Comparison of ENCODE assay signal across 22 cellular contexts in the genomic region with DNA sequence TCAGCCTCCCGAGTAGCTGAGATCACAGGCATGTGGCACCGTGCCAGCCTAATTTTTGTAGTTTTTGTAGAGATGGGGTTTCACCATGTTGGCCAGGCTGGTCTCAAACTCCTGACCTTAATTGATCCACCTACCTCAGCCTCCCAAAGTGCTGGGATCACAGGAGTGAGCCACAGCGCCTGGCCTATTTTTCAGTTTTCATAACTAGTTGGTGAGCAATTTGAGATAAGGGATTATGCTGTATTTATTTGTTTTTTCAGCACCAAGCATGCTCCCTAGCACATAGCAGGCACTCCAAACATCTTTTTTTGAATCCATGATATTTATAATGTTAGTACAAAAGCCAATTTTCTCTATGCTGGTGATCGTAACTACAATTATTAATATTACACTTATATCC.
DNase-seq lines count a peak whose midpoint lies in the region; TF ChIP-seq lines count a peak whose summit lies in the region.
"Had no signal": no experiment of that assay in that cellular context is flagged by ENCODE, and none has a peak within 500 bp of the region (broad histone marks: within the 10 kb centered on the region; RNA-seq: fewer than 3 reads in every experiment).

No MANE protein-coding gene starts in this region.

- DNase-seq in MG63 (peak; percentile 4), amniotic epithelial cell (ENCODE audit: low read depth) (peak; percentile 33), NOMO-1 treated with DMSO at 0.1 percent for 48 hours (lab: John Stamatoyannopoulos, UW; ENCODE audit: unreplicated experiment) (no peak), tibial nerve (ENCODE audit: low spot score in 2 of 2) (no peak), tibial artery (no peak)
- DNase-seq: 8988T; ACHN; BE2C; C1 segment of cervical spinal cord; CD4-positive, alpha-beta memory T cell; CD4-positive, CD25-positive, alpha-beta regulatory T cell; CD8-positive, alpha-beta memory T cell; COR-L47; DMS 273 treated with DMSO at 0.1 percent for 48 hours; DMS153; DMS53; DMS79; DND-41; EL; GDM1 had no signal

- no peak for TF ChIP-seq CTCF in tibial nerve (IDR thresholded peaks at IDR 0.05)
- no peak for TF ChIP-seq CTCF in tibial artery (IDR thresholded peaks at IDR 0.05)

- no peak for TF ChIP-seq POLR2A in tibial nerve (IDR thresholded peaks at IDR 0.05)

- intact Hi-C loops in tibial artery (cut with DNase I; ENCODE audit: low total_unique reads): no loop called here

- no peaks in the 10 kb centered on the region for H3K9me3 ChIP-seq in MG63
- H3K9me3 ChIP-seq in tibial nerve: no peaks in the 10 kb centered on the region
- no peaks in the 10 kb centered on the region for H3K9me3 ChIP-seq in tibial artery
- H3K9me3 ChIP-seq: BE2C, BLaER1 had no signal

- TF ChIP-seq EP300 in tibial nerve (IDR thresholded peaks at IDR 0.05): no peak

- H3K27ac ChIP-seq in tibial nerve: peak overlapping the region in 1 of 4 donors; percentile 12
- no peak overlapping the region for H3K27ac ChIP-seq in tibial artery
- H3K27ac ChIP-seq: BLaER1 had no signal

- 64 to 66% methylated on average over 4 of the region's 4 CpGs for WGBS in tibial nerve, 2 donors

- H3K4me1 ChIP-seq in tibial nerve (peaks cover 0 to 3% (median 0%) of the 10 kb centered on the region in 4 donors), tibial artery (no peaks in the 10 kb centered on the region)
- H3K4me1 ChIP-seq: BE2C, BLaER1 had no signal

- H3K4me3 ChIP-seq in MG63: no peak overlapping the region
- no peak overlapping the region for H3K4me3 ChIP-seq in tibial nerve
- no peak overlapping the region for H3K4me3 ChIP-seq in tibial artery
- H3K4me3 ChIP-seq: BLaER1, GM12878 had no signal

- H3K27me3 ChIP-seq in MG63: no peaks in the 10 kb centered on the region
- no peaks in the 10 kb centered on the region for H3K27me3 ChIP-seq in tibial nerve
- H3K27me3 ChIP-seq in tibial artery: no peaks in the 10 kb centered on the region
- H3K27me3 ChIP-seq: BE2C, BLaER1 had no signal

- H3K36me3 ChIP-seq in MG63: no peaks in the 10 kb centered on the region
- H3K36me3 ChIP-seq in tibial nerve: no peaks in the 10 kb centered on the region
- no peaks in the 10 kb centered on the region for H3K36me3 ChIP-seq in tibial artery
- H3K36me3 ChIP-seq: BE2C, BLaER1 had no signal

Comparison
In these comparisons a context has a peak if more than half of its experiments do, and no peak if none do; other contexts are left out.
1. DNase-seq: peak in MG63 (single experiment) and amniotic epithelial cell (single experiment); none in NOMO-1 treated with DMSO at 0.1 percent for 48 hours (single experiment), tibial nerve (0 of 2) and tibial artery (0 of 2).